ENCODE assay signal across 15 cellular contexts in the genomic region with DNA sequence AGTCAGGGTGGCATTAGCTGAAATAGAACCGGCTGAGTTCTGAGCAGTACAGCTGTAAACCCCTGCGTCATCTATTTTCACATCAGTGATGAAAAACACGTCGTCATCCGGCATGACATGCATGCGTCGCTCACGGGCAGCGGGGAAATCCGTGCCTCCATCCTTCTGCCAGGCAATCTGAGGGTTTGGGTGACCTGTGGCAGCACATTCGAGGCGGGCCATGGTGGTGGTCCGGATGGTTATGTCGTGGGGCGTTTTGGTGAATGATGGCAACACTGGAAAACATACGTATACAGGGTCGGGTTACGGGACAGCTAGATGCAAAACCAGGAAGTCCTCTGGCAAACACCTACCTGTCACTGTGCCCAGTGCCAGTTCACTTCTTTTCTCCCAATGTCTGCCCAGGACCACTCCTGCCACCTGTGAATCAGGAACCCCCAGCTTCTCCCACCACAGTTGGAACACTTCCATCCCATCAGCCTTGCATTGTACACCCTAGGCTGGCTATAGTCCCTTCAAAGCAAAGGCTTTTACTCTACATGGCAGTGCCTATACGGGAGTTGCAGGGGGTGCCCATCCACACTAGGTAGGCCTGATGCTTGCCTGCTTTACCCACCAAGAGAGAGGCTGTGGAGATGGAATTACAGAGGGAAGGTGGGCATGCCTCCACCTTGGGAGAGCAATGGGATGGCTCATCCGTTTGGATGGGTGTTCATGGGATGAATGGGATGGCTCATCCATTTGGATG.
DNase-seq lines count a peak whose midpoint lies in the region; ATAC-seq and TF ChIP-seq lines count a peak whose summit lies in the region.
"Had no signal": no experiment of that assay in that cellular context is flagged by ENCODE, and none has a peak within 500 bp of the region (broad histone marks: within the 10 kb centered on the region; RNA-seq: fewer than 3 reads in every experiment).

No MANE protein-coding gene starts in this region.

- H3K36me3 ChIP-seq in CD4-positive, CD25-positive, alpha-beta regulatory T cell (ENCODE audit: control insufficient read depth, insufficient read depth, low read length) = peaks cover 85% of the 10 kb centered on the region
- H3K36me3 ChIP-seq in CD8-positive, alpha-beta memory T cell (ENCODE audit: insufficient read depth, low read length) = peaks cover 60% of the 10 kb centered on the region
- peaks cover 35 to 91% (median 51%) of the 10 kb centered on the region in 3 donors for H3K36me3 ChIP-seq in esophagus squamous epithelium

- TF ChIP-seq POLR2A in esophagus squamous epithelium (IDR thresholded peaks at IDR 0.05) = no peak

- intact Hi-C loops in esophagus squamous epithelium (cut with DNase I) = no loop called here

- no peak for DNase-seq in CD4-positive, CD25-positive, alpha-beta regulatory T cell
- no peak for DNase-seq in CD8-positive, alpha-beta memory T cell
- DNase-seq in naive B cell (no peak), HT-29 (ENCODE audit: low spot score) (no peak), esophagus squamous epithelium (lab: John Stamatoyannopoulos, UW) (no peak), DMS153 treated with DMSO at 0.1 percent for 48 hours (lab: John Stamatoyannopoulos, UW; ENCODE audit: unreplicated experiment) (no peak), NCI-H2227 (lab: John Stamatoyannopoulos, UW; ENCODE audit: unreplicated experiment) (no peak)
- DNase-seq: BE2C, DMS153, KBM-7, NCI-H2107, NCI-H345, NCI-H526 treated with DMSO at 0.1 percent for 48 hours had no signal

- H3K9me3 ChIP-seq in CD4-positive, CD25-positive, alpha-beta regulatory T cell (ENCODE audit: control insufficient read depth in 2 of 2, low read length in 2 of 2) = no peaks in the 10 kb centered on the region
- H3K9me3 ChIP-seq in CD8-positive, alpha-beta memory T cell (ENCODE audit: low read length) = no peaks in the 10 kb centered on the region
- H3K9me3 ChIP-seq in esophagus squamous epithelium = peaks cover 0 to 5% (median 0%) of the 10 kb centered on the region in 3 donors
- H3K9me3 ChIP-seq: BE2C had no signal

- H3K27me3 Mint-ChIP-seq in CD4-positive, CD25-positive, alpha-beta regulatory T cell = no peaks in the 10 kb centered on the region
- no peaks in the 10 kb centered on the region for H3K27me3 Mint-ChIP-seq in CD8-positive, alpha-beta memory T cell
- H3K27me3 Mint-ChIP-seq in activated T-helper 17 cell treated with anti-CD3 and anti-CD28 coated beads, Interleukin-2, amount 50 U/mL, for 72 hours = no peaks in the 10 kb centered on the region
- H3K27me3 Mint-ChIP-seq in naive B cell = no peaks in the 10 kb centered on the region

- TF ChIP-seq CTCF in esophagus squamous epithelium (IDR thresholded peaks at IDR 0.05) = no peak

- CTCF ChIA-PET in CD8-positive, alpha-beta memory T cell (lab: Charles Lee) = interaction anchor here (1.3 to 2.2 kb wide), 2 partner anchors 12 to 24 kb away, joined by 5 to 6 read pairs; no protein-coding TSS in a partner anchor

- H3K36me3 Mint-ChIP-seq in CD4-positive, CD25-positive, alpha-beta regulatory T cell = peaks cover 78% of the 10 kb centered on the region
- H3K36me3 Mint-ChIP-seq in CD8-positive, alpha-beta memory T cell = peaks cover 34 to 93% (median 43%) of the 10 kb centered on the region in 3 donors
- peaks cover 99% of the 10 kb centered on the region for H3K36me3 Mint-ChIP-seq in activated T-helper 17 cell treated with anti-CD3 and anti-CD28 coated beads, Interleukin-2, amount 50 U/mL, for 72 hours (ENCODE audit: low read depth)
- peaks cover 48 to 55% of the 10 kb centered on the region in 2 donors for H3K36me3 Mint-ChIP-seq in naive B cell

- no peak overlapping the region for H3K4me3 ChIP-seq in CD4-positive, CD25-positive, alpha-beta regulatory T cell (ENCODE audit: low read depth, low read length)
- no peak overlapping the region for H3K4me3 ChIP-seq in CD8-positive, alpha-beta memory T cell (ENCODE audit: low read length)
- H3K4me3 ChIP-seq in esophagus squamous epithelium = no peak overlapping the region
- H3K4me3 ChIP-seq: HAP-1 had no signal

- no peak overlapping the region for H3K4me3 Mint-ChIP-seq in CD4-positive, CD25-positive, alpha-beta regulatory T cell
- no peak overlapping the region for H3K4me3 Mint-ChIP-seq in CD8-positive, alpha-beta memory T cell
- H3K4me3 Mint-ChIP-seq in activated T-helper 17 cell treated with anti-CD3 and anti-CD28 coated beads, Interleukin-2, amount 50 U/mL, for 72 hours = no peak overlapping the region
- H3K4me3 Mint-ChIP-seq in naive B cell = no peak overlapping the region

- no peaks in the 10 kb centered on the region for H3K27me3 ChIP-seq in CD4-positive, CD25-positive, alpha-beta regulatory T cell (ENCODE audit: control insufficient read depth, insufficient read depth, low read length)
- no peaks in the 10 kb centered on the region for H3K27me3 ChIP-seq in CD8-positive, alpha-beta memory T cell (ENCODE audit: insufficient read depth, low read length, poor library complexity, severe bottlenecking)
- no peaks in the 10 kb centered on the region for H3K27me3 ChIP-seq in esophagus squamous epithelium
- H3K27me3 ChIP-seq: BE2C had no signal

- no peak overlapping the region for H3K27ac ChIP-seq in CD4-positive, CD25-positive, alpha-beta regulatory T cell (ENCODE audit: insufficient read depth, low read length, poor library complexity, severe bottlenecking)
- H3K27ac ChIP-seq in CD8-positive, alpha-beta memory T cell (ENCODE audit: low read depth, low read length) = no peak overlapping the region
- no peak overlapping the region for H3K27ac ChIP-seq in esophagus squamous epithelium

- peaks cover 2% of the 10 kb centered on the region for H3K4me1 ChIP-seq in CD4-positive, CD25-positive, alpha-beta regulatory T cell (ENCODE audit: control insufficient read depth, insufficient read depth, low read length, poor library complexity, severe bottlenecking)
- H3K4me1 ChIP-seq in CD8-positive, alpha-beta memory T cell (ENCODE audit: insufficient read depth, low read length) = peaks cover 5% of the 10 kb centered on the region
- no peaks in the 10 kb centered on the region for H3K4me1 ChIP-seq in esophagus squamous epithelium
- H3K4me1 ChIP-seq: BE2C, HAP-1 had no signal

- no peak for ATAC-seq in CD4-positive, CD25-positive, alpha-beta regulatory T cell (ENCODE audit: low read depth in 2 of 2)
- no peak for ATAC-seq in activated T-helper 17 cell treated with anti-CD3 and anti-CD28 coated beads, Interleukin-2, amount 50 U/mL, for 72 hours (replicated peaks)
- no peak for ATAC-seq in naive B cell (ENCODE audit: low read depth in 2 of 2)

- POLR2A ChIA-PET in CD8-positive, alpha-beta memory T cell (lab: Charles Lee) = no interaction called here

- 91 to 96% methylated on average over 15 to 20 of the region's 20 CpGs for WGBS in esophagus squamous epithelium, 2 donors

- H3K9me3 Mint-ChIP-seq in CD4-positive, CD25-positive, alpha-beta regulatory T cell = peaks cover 0 to 4% (median 0%) of the 10 kb centered on the region in 7 donors
- H3K9me3 Mint-ChIP-seq in CD8-positive, alpha-beta memory T cell = peaks cover 0 to 4% (median 0%) of the 10 kb centered on the region in 5 donors
- peaks cover 3% of the 10 kb centered on the region for H3K9me3 Mint-ChIP-seq in activated T-helper 17 cell treated with anti-CD3 and anti-CD28 coated beads, Interleukin-2, amount 50 U/mL, for 72 hours
- peaks cover 0 to 6% (median 1%) of the 10 kb centered on the region in 7 donors for H3K9me3 Mint-ChIP-seq in naive B cell

- peak overlapping the region; percentile 78 to 96 (median 89) for H3K27ac Mint-ChIP-seq in CD4-positive, CD25-positive, alpha-beta regulatory T cell
- peak overlapping the region in 6 of 8 donors; percentile 26 to 81 (median 56) for H3K27ac Mint-ChIP-seq in CD8-positive, alpha-beta memory T cell
- peak overlapping the region; percentile 22 for H3K27ac Mint-ChIP-seq in activated T-helper 17 cell treated with anti-CD3 and anti-CD28 coated beads, Interleukin-2, amount 50 U/mL, for 72 hours
- peak overlapping the region in 4 of 6 donors; percentile 4 to 64 (median 34) for H3K27ac Mint-ChIP-seq in naive B cell

- H3K4me1 Mint-ChIP-seq in CD4-positive, CD25-positive, alpha-beta regulatory T cell = peaks cover 17 to 38% (median 25%) of the 10 kb centered on the region in 4 donors
- peaks cover 26 to 34% (median 27%) of the 10 kb centered on the region in 3 donors for H3K4me1 Mint-ChIP-seq in CD8-positive, alpha-beta memory T cell
- H3K4me1 Mint-ChIP-seq in activated T-helper 17 cell treated with anti-CD3 and anti-CD28 coated beads, Interleukin-2, amount 50 U/mL, for 72 hours = peaks cover 10% of the 10 kb centered on the region
- peaks cover 28 to 38% (median 28%) of the 10 kb centered on the region in 3 donors for H3K4me1 Mint-ChIP-seq in naive B cell

Comparison
In these comparisons a context has a peak if more than half of its experiments do, and no peak if none do; other contexts are left out.
1. H3K27ac Mint-ChIP-seq: peak in every context shown above with its lines; median percentile 89 in CD4-positive, CD25-positive, alpha-beta regulatory T cell; 56 in CD8-positive, alpha-beta memory T cell; 34 in naive B cell; 22 in activated T-helper 17 cell treated with anti-CD3 and anti-CD28 coated beads, Interleukin-2, amount 50 U/mL, for 72 hours.